Comparison of ENCODE assay signal across 1 cellular context in the genomic region with DNA sequence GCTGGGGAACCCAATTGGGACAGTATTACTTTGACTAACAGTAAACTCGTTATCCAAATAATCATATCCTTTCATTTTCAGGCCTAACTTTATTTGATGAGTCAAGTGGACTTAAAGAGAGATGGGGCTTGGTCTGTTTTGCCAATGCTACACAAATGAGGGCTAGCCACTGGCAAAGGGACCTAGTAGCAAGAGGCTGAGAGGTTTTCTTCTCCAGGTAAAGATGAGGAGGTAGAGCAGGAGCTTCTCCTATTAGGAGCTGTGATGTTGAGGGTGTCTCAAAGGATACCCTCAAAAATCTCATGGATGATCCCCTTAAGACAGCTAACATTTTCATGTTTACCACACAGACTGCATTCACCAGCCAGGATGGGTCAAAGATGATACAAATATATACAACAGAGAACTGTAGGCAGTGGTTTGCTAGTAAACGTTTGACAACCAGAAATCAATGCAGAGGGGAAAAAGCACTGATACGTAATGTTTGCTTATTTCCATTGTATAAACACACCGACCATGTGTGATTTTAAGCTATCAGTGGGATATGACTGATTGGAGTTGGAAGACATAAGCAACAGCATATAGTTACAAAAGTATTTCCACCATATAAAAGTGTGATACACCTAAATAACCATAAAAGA.
TF ChIP-seq lines count a peak whose summit lies in the region.

No MANE protein-coding gene starts in this region.

TF ChIP-seq in HepG2, 621 proteins besides CTCF, POLR2A, EP300 and RAD21 (continued from another document and continues in another):
- no peak for TF ChIP-seq ZHX1 (CRISPR knock-in tag; IDR thresholded peaks at IDR 0.05; ENCODE audit: low read depth)
- no peak for TF ChIP-seq MZF1 (CRISPR knock-in tag; IDR thresholded peaks at IDR 0.05; ENCODE audit: borderline replicate concordance)
- no peak for TF ChIP-seq ZNF878 (CRISPR knock-in tag; IDR thresholded peaks at IDR 0.05)
- TF ChIP-seq ZMAT3 (CRISPR knock-in tag; conservative IDR thresholded peaks at IDR 0.05), result no peak
- TF ChIP-seq ZNF280D (CRISPR knock-in tag; IDR thresholded peaks at IDR 0.05), result 0 out of 2 replicates have a peak, but pooled peaks have one; percentile 13
- TF ChIP-seq ZNF800 (CRISPR knock-in tag; IDR thresholded peaks at IDR 0.05), result 0 out of 2 replicates have a peak, but pooled peaks have one; percentile 56
- no peak for TF ChIP-seq SRSF4 (IDR thresholded peaks at IDR 0.05; ENCODE audit: low read depth, low read length, poor library complexity, severe bottlenecking)
- TF ChIP-seq TBP (CRISPR knock-in tag; IDR thresholded peaks at IDR 0.05), result no peak
- TF ChIP-seq, protein P1, sequence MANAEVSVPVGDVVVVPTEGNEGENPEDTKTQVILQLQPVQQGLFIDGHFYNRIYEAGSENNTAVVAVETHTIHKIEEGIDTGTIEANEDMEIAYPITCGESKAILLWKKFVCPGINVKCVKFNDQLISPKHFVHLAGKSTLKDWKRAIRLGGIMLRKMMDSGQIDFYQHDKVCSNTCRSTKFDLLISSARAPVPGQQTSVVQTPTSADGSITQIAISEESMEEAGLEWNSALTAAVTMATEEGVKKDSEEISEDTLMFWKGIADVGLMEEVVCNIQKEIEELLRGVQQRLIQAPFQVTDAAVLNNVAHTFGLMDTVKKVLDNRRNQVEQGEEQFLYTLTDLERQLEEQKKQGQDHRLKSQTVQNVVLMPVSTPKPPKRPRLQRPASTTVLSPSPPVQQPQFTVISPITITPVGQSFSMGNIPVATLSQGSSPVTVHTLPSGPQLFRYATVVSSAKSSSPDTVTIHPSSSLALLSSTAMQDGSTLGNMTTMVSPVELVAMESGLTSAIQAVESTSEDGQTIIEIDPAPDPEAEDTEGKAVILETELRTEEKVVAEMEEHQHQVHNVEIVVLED (CRISPR knock-in tag; IDR thresholded peaks at IDR 0.05; ENCODE audit: borderline replicate concordance), result peak; percentile 33; the same call in 1 of the 2 replicates
- TF ChIP-seq ZBTB38 (CRISPR knock-in tag; IDR thresholded peaks at IDR 0.05), result no peak
- no peak for TF ChIP-seq ZNF772 (CRISPR knock-in tag; IDR thresholded peaks at IDR 0.05)
- no peak for TF ChIP-seq ZBTB49 (CRISPR knock-in tag; IDR thresholded peaks at IDR 0.05; ENCODE audit: borderline replicate concordance)
- no peak for TF ChIP-seq HBP1 (CRISPR knock-in tag; IDR thresholded peaks at IDR 0.05; ENCODE audit: low read depth)
- no peak for TF ChIP-seq ZNF44 (CRISPR knock-in tag; IDR thresholded peaks at IDR 0.05)
- no peak for TF ChIP-seq CEBPZ (IDR thresholded peaks at IDR 0.05; ENCODE audit: low read length)
- no peak for TF ChIP-seq XBP1 (CRISPR knock-in tag; IDR thresholded peaks at IDR 0.05)
- TF ChIP-seq, protein P2, sequence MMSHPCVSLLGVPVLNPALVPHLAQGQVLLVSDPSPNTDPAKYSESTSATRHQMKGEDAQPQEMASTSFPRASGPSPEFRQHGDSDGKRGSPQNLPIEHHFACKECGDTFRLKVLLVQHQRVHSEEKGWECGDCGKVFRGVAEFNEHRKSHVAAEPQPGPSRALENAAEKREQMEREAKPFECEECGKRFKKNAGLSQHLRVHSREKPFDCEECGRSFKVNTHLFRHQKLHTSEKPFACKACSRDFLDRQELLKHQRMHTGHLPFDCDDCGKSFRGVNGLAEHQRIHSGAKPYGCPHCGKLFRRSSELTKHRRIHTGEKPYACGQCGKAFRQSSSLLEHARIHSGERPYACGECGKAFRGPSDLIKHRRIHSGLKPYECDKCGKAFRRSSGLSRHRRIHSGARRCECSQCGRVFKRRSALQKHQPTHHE (CRISPR knock-in tag; IDR thresholded peaks at IDR 0.05; ENCODE audit: borderline replicate concordance), result no peak
- TF ChIP-seq, protein P3, sequence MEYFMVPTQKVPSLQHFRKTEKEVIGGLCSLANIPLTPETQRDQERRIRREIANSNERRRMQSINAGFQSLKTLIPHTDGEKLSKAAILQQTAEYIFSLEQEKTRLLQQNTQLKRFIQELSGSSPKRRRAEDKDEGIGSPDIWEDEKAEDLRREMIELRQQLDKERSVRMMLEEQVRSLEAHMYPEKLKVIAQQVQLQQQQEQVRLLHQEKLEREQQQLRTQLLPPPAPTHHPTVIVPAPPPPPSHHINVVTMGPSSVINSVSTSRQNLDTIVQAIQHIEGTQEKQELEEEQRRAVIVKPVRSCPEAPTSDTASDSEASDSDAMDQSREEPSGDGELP (IDR thresholded peaks at IDR 0.05; ENCODE audit: borderline replicate concordance, low read depth), result peak; percentile 25; the same call in 1 of the 2 replicates
- no peak for TF ChIP-seq KDM5B (CRISPR knock-in tag; IDR thresholded peaks at IDR 0.05; ENCODE audit: borderline replicate concordance)
- no peak; the same call in 1 of the 2 replicates for TF ChIP-seq NR2C2 (CRISPR knock-in tag; IDR thresholded peaks at IDR 0.05; ENCODE audit: borderline replicate concordance)
- no peak for TF ChIP-seq ZNF547 (CRISPR knock-in tag; IDR thresholded peaks at IDR 0.05)
- TF ChIP-seq MATR3 (CRISPR knock-in tag; IDR thresholded peaks at IDR 0.05), result no peak
- no peak for TF ChIP-seq HNRNPUL1 (IDR thresholded peaks at IDR 0.05; ENCODE audit: low read depth, low read length)
- peak; percentile 71; the same call in 1 of the 2 replicates for TF ChIP-seq ZNF644 (CRISPR knock-in tag; IDR thresholded peaks at IDR 0.05; ENCODE audit: low read depth)
- no peak for TF ChIP-seq ZNF33A (CRISPR knock-in tag; IDR thresholded peaks at IDR 0.05; ENCODE audit: borderline replicate concordance)
- no peak for TF ChIP-seq PCBP2 (optimal IDR thresholded peaks at IDR 0.05; ENCODE audit: low read depth, low read length, poor library complexity, severe bottlenecking)
- peak; percentile 55; the same call in 1 of the 2 replicates for TF ChIP-seq ZNF614 (CRISPR knock-in tag; IDR thresholded peaks at IDR 0.05; ENCODE audit: borderline replicate concordance)
- TF ChIP-seq MEIS2 (CRISPR knock-in tag; IDR thresholded peaks at IDR 0.05), result peak; percentile 72; the same call in 1 of the 2 replicates
- TF ChIP-seq IRX3 (CRISPR knock-in tag; IDR thresholded peaks at IDR 0.05; ENCODE audit: borderline replicate concordance, low read depth), result no peak
- TF ChIP-seq ESRRA (CRISPR knock-in tag; IDR thresholded peaks at IDR 0.05; ENCODE audit: low read depth), result no peak
- TF ChIP-seq ZBTB1 (CRISPR knock-in tag; IDR thresholded peaks at IDR 0.05; ENCODE audit: borderline replicate concordance), result no peak
- no peak for TF ChIP-seq ADNP (CRISPR knock-in tag; IDR thresholded peaks at IDR 0.05)
